8 cellular contexts compared by ENCODE assay signal in the genomic region with DNA sequence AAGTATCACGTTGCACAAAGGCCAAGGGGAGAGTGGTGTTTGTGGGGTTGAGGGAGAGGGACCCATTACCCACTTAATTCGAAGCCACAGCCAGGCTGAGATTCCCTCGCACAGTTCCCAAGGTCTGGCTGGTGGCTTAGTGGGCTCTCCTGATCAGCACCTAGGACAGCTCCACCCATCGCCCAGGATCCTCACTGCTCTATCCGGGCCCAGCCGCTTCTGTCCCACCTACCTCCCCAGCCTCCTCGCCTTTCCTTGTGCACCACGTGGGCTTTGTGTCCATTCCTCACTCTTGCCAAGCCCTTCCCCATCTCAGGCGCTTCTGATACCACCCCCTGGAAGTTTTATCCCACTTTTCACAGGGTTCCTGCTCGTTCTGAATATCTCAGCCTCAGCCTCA.
DNase-seq lines count a peak whose midpoint lies in the region; ATAC-seq and TF ChIP-seq lines count a peak whose summit lies in the region.

No MANE protein-coding gene starts in this region.

- H3K36me3 ChIP-seq in lower lobe of right lung: no peaks in the 10 kb centered on the region

- peaks cover 15% of the 10 kb centered on the region for H3K9me3 Mint-ChIP-seq in chondrocyte (ENCODE audit: low read depth)

- H3K4me3 ChIP-seq in lower lobe of right lung (no peak overlapping the region), dorsolateral prefrontal cortex (no peak overlapping the region)

- H3K27me3 ChIP-seq in lower lobe of right lung (ENCODE audit: low read depth) (no peaks in the 10 kb centered on the region), dorsolateral prefrontal cortex (peaks cover 0 to 8% (median 0%) of the 10 kb centered on the region in 45 donors)

- no peaks in the 10 kb centered on the region for H3K27me3 Mint-ChIP-seq in chondrocyte (ENCODE audit: low read depth)

- no peaks in the 10 kb centered on the region for H3K9me3 ChIP-seq in lower lobe of right lung

- H3K27ac Mint-ChIP-seq in chondrocyte (ENCODE audit: unreplicated experiment): no peak overlapping the region

- no peaks in the 10 kb centered on the region for H3K4me1 ChIP-seq in lower lobe of right lung

- DNase-seq in Caki2 (ENCODE audit: low read depth) (peak; percentile 25), KG1 (lab: John Stamatoyannopoulos, UW) (peak; percentile 0), lower lobe of right lung (no peak), NCI-H2171 (lab: John Stamatoyannopoulos, UW) (no peak), chondrocyte (ENCODE audit: low spot score) (no peak), dorsolateral prefrontal cortex (no peak)
- DNase-seq in activated naive CD4-positive, alpha-beta T cell treated with anti-CD3 and anti-CD28 coated beads, Interleukin-2, amount 50 U/mL, for 16 hours: peak; percentile 18

- H3K4me3 Mint-ChIP-seq in chondrocyte (ENCODE audit: unreplicated experiment): no peak overlapping the region

- H3K36me3 Mint-ChIP-seq in chondrocyte (ENCODE audit: low read depth): no peaks in the 10 kb centered on the region

- TF ChIP-seq CTCF in lower lobe of right lung (IDR thresholded peaks at IDR 0.05) (no peak), chondrocyte (IDR thresholded peaks at IDR 0.05) (no peak), dorsolateral prefrontal cortex (IDR thresholded peaks at IDR 0.05 in 54 of 56, conservative IDR thresholded peaks at IDR 0.05 in 2 of 56; ENCODE audit: low read depth in 1 of 56, partially characterized antibody in 56 of 56) (no peak)

- in situ Hi-C loops in Caki2 (cut with HindIII; ENCODE audit: low pct_unique_long_range_greater_than_20kb, low sequenced_read_pairs): no loop called here

- ATAC-seq in lower lobe of right lung: peak; percentile 37 to 51
- ATAC-seq in GM18517 (IDR thresholded peaks at IDR 0.05; ENCODE audit: unreplicated experiment): no peak

- H3K4me1 Mint-ChIP-seq in chondrocyte (ENCODE audit: low read depth): no peaks in the 10 kb centered on the region

- H3K27ac ChIP-seq in lower lobe of right lung (no peak overlapping the region), dorsolateral prefrontal cortex (no peak overlapping the region)

- intact Hi-C loops in lower lobe of right lung (cut with DNase I) (no loop called here), dorsolateral prefrontal cortex (cut with DNase I) (no loop called here)

Comparison
In these comparisons a context has a peak if more than half of its experiments do, and no peak if none do; other contexts are left out.
1. DNase-seq: peak in Caki2 (single experiment), KG1 (single experiment) and activated naive CD4-positive, alpha-beta T cell treated with anti-CD3 and anti-CD28 coated beads, Interleukin-2, amount 50 U/mL, for 16 hours (single experiment); none in lower lobe of right lung (single experiment), NCI-H2171 (single experiment), chondrocyte (single experiment) and dorsolateral prefrontal cortex (0 of 10).